ENCODE assay signal across 18 cellular contexts in the genomic region with DNA sequence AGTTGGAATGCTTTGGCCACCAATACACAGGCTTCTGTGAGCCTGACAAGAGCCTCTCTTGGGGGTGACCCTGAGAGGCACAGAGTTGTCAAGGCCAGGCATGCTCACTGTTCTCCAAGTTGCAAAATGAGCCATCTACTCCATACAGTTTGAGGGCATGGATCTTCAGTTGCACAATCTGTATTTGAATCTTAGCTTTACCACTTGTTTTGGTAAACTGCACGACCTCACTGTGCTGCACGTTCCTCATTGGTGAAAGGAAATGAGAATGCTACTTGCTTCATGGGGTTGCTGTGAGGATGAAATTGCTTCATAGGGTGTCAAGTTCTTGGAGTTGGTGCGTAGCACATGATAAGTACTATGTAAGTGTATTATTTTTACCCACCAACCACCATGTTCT. TPM values are rescaled to one million over a fixed set of nuclear protein-coding genes. Genes with fewer than 3 reads are reported as not detected.
DNase-seq lines count a peak whose midpoint lies in the region; ATAC-seq and TF ChIP-seq lines count a peak whose summit lies in the region.
"Had no signal": no experiment of that assay in that cellular context is flagged by ENCODE, and none has a peak within 500 bp of the region (broad histone marks: within the 10 kb centered on the region; RNA-seq: fewer than 3 reads in every experiment).

No MANE protein-coding gene starts in this region.

- no peak overlapping the region for H3K56ac ChIP-seq in H9 (ENCODE audit: insufficient read length, low read depth, low read length)

- no peak overlapping the region for H3T11ph ChIP-seq in H9 (ENCODE audit: low read length)

- H3K4ac ChIP-seq in H9 (ENCODE audit: low read depth, low read length), result no peak overlapping the region

- no peak overlapping the region for H2BK15ac ChIP-seq in H9 (ENCODE audit: low read depth, low read length)

- no peaks in the 10 kb centered on the region for H3K79me2 ChIP-seq in H9 (ENCODE audit: insufficient read depth, low read length)

- no peaks in the 10 kb centered on the region for H3K36me3 ChIP-seq in psoas muscle (ENCODE audit: insufficient read depth in 1 of 2, low read depth in 1 of 2)

- H2BK120ac ChIP-seq in H9 (ENCODE audit: low read depth, low read length, poor library complexity, severe bottlenecking), result no peak overlapping the region

- H3K27me3 ChIP-seq in H9 (ENCODE audit: insufficient read depth, low read length), result 0 out of 2 replicates have a peak, but pooled peaks cover 2% of the 10 kb centered on the region
- H3K27me3 ChIP-seq in psoas muscle (ENCODE audit: insufficient read depth in 3 of 3, low read length in 2 of 3), result no peaks in the 10 kb centered on the region

- H2AFZ ChIP-seq in H9 (ENCODE audit: low read length), result no peak overlapping the region

- no peak overlapping the region for H3K14ac ChIP-seq in H9 (ENCODE audit: insufficient read depth, low read length)

- H2BK12ac ChIP-seq in H9 (ENCODE audit: insufficient read length, low read depth, low read length), result no peak overlapping the region

- H3K4me1 ChIP-seq in H9 (ENCODE audit: insufficient read depth, low read length) (no peaks in the 10 kb centered on the region), psoas muscle (peaks cover 13% of the 10 kb centered on the region)

- no peak overlapping the region for H2AK5ac ChIP-seq in H9 (ENCODE audit: insufficient read length, low read length)

- no peaks in the 10 kb centered on the region for H3K9me3 Mint-ChIP-seq in H9
- H3K9me3 Mint-ChIP-seq: activated T-helper 17 cell treated with anti-CD3 and anti-CD28 coated beads, Interleukin-2, amount 50 U/mL, for 72 hours; central memory CD8-positive, alpha-beta T cell; endodermal cell had no signal

- no peaks in the 10 kb centered on the region; a peak in 1 of 7 replicates for H3K36me3 Mint-ChIP-seq in H9 (ENCODE audit: insufficient read depth in 1 of 3, low read depth in 3 of 3)

- no peaks in the 10 kb centered on the region for H3K23me2 ChIP-seq in H9 (ENCODE audit: insufficient read length, low read depth, low read length, poor library complexity, severe bottlenecking)

- H3K4me3 ChIP-seq in epithelial cell of esophagus (ENCODE audit: low read length), result no peak overlapping the region
- no peak overlapping the region for H3K4me3 ChIP-seq in psoas muscle

- no peak overlapping the region for H3K18ac ChIP-seq in H9 (ENCODE audit: insufficient read length, low read depth, low read length)

- no peak overlapping the region for H3K9ac ChIP-seq in H9 (ENCODE audit: extremely low read depth, insufficient read length, low read length)

- no peak overlapping the region for H3K27ac Mint-ChIP-seq in H9
- H3K27ac Mint-ChIP-seq: activated T-helper 17 cell treated with anti-CD3 and anti-CD28 coated beads, Interleukin-2, amount 50 U/mL, for 72 hours; endodermal cell had no signal

- no peaks in the 10 kb centered on the region for H3K9me3 ChIP-seq in H9 (ENCODE audit: control insufficient read depth, low read depth, low read length)
- H3K9me3 ChIP-seq in psoas muscle, result no peaks in the 10 kb centered on the region
- H3K9me3 ChIP-seq: Caco-2 had no signal

- DNase-seq in H9 (no peak), SIG-M5 (lab: John Stamatoyannopoulos, UW) (peak; percentile 88), epithelial cell of esophagus (ENCODE audit: low read depth) (peak; percentile 53), psoas muscle (no peak), HK-2 (ENCODE audit: unreplicated experiment) (no peak), retina (no peak)
- DNase-seq in central memory CD4-positive, alpha-beta T cell, result no peak
- DNase-seq: activated CD4-positive, CD25-positive, alpha-beta regulatory T cell; Caco-2; endodermal cell; NCI-H1105 treated with DMSO at 0.1 percent for 48 hours; NCI-H2171 treated with DMSO at 0.1 percent for 48 hours; stimulated activated CD4-positive, alpha-beta T cell treated with anti-CD3 and anti-CD28 coated beads, Interleukin-4, amount 100 ng/mL, for 24 hours had no signal

- H2BK20ac ChIP-seq in H9 (ENCODE audit: low read depth, low read length, poor library complexity, severe bottlenecking), result no peak overlapping the region

- no peak overlapping the region for H3K23ac ChIP-seq in H9 (ENCODE audit: insufficient read length, low read depth, low read length)

- no CpG with 5 or more reads among the region's 3 CpGs for WGBS in H9 (ENCODE audit: extremely low coverage, insufficient read length, low lambda C conversion rate)
- WGBS in psoas muscle, 3 donors, result 22 to 41% (median 30%) methylated on average over 3 of the region's 3 CpGs

- H3K27ac ChIP-seq in H9 (ENCODE audit: insufficient read length, low read depth, low read length), result peak overlapping the region; percentile 20
- peak overlapping the region; percentile 77 for H3K27ac ChIP-seq in psoas muscle

- H3K4me3 Mint-ChIP-seq in H9, result no peak overlapping the region
- H3K4me3 Mint-ChIP-seq: activated T-helper 17 cell treated with anti-CD3 and anti-CD28 coated beads, Interleukin-2, amount 50 U/mL, for 72 hours; central memory CD8-positive, alpha-beta T cell; endodermal cell had no signal

- no peak for TF ChIP-seq CTCF in H9 (conservative IDR thresholded peaks at IDR 0.05)
- no peak for TF ChIP-seq CTCF in epithelial cell of esophagus (IDR thresholded peaks at IDR 0.05; ENCODE audit: insufficient read depth, low read depth, low read length, missing control alignments)
- TF ChIP-seq CTCF in psoas muscle (IDR thresholded peaks at IDR 0.05), result no peak

- H2BK5ac ChIP-seq in H9 (ENCODE audit: insufficient read length, low read length), result no peak overlapping the region

- H4K91ac ChIP-seq in H9 (ENCODE audit: insufficient read length, low read depth, low read length), result no peak overlapping the region

- no peak overlapping the region for H3K4me2 ChIP-seq in H9 (ENCODE audit: insufficient read depth, insufficient read length, low read length)

- peaks cover 16 to 18% of the 10 kb centered on the region in 2 experiments for H3K4me1 Mint-ChIP-seq in H9
- H3K4me1 Mint-ChIP-seq: activated T-helper 17 cell treated with anti-CD3 and anti-CD28 coated beads, Interleukin-2, amount 50 U/mL, for 72 hours had no signal

- peak; percentile 77 to 90 (median 88) for ATAC-seq in psoas muscle
- no peak for ATAC-seq in GM19351 (IDR thresholded peaks at IDR 0.05; ENCODE audit: unreplicated experiment)
- ATAC-seq: activated T-helper 17 cell treated with anti-CD3 and anti-CD28 coated beads, Interleukin-2, amount 50 U/mL, for 72 hours had no signal

- H4K20me1 ChIP-seq in H9 (ENCODE audit: control insufficient read depth, insufficient read depth, insufficient read length), result no peaks in the 10 kb centered on the region

- intact Hi-C loops in psoas muscle (cut with DNase I), result loop anchor here in 1 of 2 donors (5.0 kb wide), 1 partner anchor 47 kb away; no protein-coding TSS in a partner anchor

- peaks cover 16% of the 10 kb centered on the region for H3K27me3 Mint-ChIP-seq in H9 (ENCODE audit: low read depth)

- no peaks in the 10 kb centered on the region for H3K79me1 ChIP-seq in H9 (ENCODE audit: insufficient read depth, low read depth, low read length, poor library complexity, severe bottlenecking)

- H4K8ac ChIP-seq in H9 (replicated peaks; ENCODE audit: insufficient read length, low read depth, low read length), result no peak overlapping the region

- H4K5ac ChIP-seq in H9 (ENCODE audit: insufficient read length, low read depth, low read length), result no peak overlapping the region

RNA-seq across cellular contexts. Expression of a gene that starts 12.0 kb away (rescaled TPM):
- 5.3 and 6.6 TPM in 2 replicates for total RNA-seq in H9 (2021)
- total RNA-seq in psoas muscle, result 1 to 10 TPM in 3 of 4 donors, under 1 TPM in 1; 0.78 to 4.9 (median 1.9) TPM
- under 1 TPM; 0.78 to 0.93 (median 0.80) TPM for polyA plus RNA-seq in psoas muscle

RNA-seq across cellular contexts. Expression of a gene that starts 40.4 kb away (rescaled TPM):
- 1.6 TPM in 2 replicates for total RNA-seq in H9 (2021)
- total RNA-seq in psoas muscle, result 1 to 10 TPM in 1 of 4 donors, under 1 TPM in 3; 0.19 to 1.2 (median 0.26) TPM
- polyA plus RNA-seq in psoas muscle, result under 1 TPM; 0.04 to 0.35 (median 0.16) TPM
- total RNA-seq: activated CD8-positive, alpha-beta memory T cell treated with anti-CD3 and anti-CD28 coated beads for 36 hours; occipital lobe had no signal

Comparison
In these comparisons a context has a peak if more than half of its experiments do, and no peak if none do; other contexts are left out.
1. DNase-seq: peak in SIG-M5 (single experiment) and epithelial cell of esophagus (single experiment); none in H9 (single experiment), psoas muscle (0 of 2), central memory CD4-positive, alpha-beta T cell (single experiment), HK-2 (single experiment) and retina (single experiment).